11 cellular contexts compared by ENCODE assay signal in the genomic region with DNA sequence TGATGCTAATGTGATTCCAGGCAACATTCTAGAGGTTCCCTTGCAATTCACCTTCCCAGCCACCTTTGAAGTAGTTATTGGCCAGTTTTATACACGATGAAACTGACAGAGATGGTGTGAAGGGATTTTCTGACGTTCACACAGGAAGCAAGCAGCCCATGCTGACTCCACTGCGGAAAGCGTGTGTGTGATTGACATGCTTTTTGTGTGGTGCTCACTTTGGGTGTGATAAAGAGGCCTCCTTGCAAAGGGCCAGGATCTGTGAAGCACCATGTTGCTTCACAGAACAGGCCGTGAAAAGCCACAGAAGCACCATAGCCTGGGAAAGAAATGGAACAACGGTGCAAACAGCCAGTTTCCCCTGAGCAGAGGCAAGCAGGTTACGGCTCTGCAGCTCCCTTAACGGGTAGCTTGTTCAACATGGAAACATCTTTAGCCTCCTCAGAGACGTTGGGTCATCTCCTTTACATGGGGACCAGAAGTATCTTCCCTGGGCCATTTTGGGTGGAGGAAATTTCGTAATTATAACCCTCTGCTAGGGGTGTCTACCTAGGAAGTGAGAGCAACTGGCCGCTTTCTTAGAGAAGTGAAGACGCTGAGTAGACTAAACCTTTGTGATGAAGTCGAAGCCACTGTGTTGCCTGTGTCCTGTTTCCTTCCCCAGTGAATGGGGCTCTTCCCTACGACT.
DNase-seq lines count a peak whose midpoint lies in the region; ATAC-seq and TF ChIP-seq lines count a peak whose summit lies in the region.
"Had no signal": no experiment of that assay in that cellular context is flagged by ENCODE, and none has a peak within 500 bp of the region (broad histone marks: within the 10 kb centered on the region; RNA-seq: fewer than 3 reads in every experiment).

No MANE protein-coding gene starts in this region.

- intact Hi-C loops in natural killer cell (cut with micrococcal nuclease): loop anchor here (2.0 to 5.0 kb wide), 4 partner anchors 37 to 57 kb away; no protein-coding TSS in a partner anchor

- H3K9me3 Mint-ChIP-seq in natural killer cell: no peaks in the 10 kb centered on the region

- peak overlapping the region; percentile 90 to 93 for H3K27ac Mint-ChIP-seq in natural killer cell

- H3K4me3 Mint-ChIP-seq in natural killer cell: peak overlapping the region; percentile 73

- TF ChIP-seq CTCF in natural killer cell (IDR thresholded peaks at IDR 0.05): no peak

- H3K4me1 Mint-ChIP-seq in natural killer cell: peaks cover 67 to 84% of the 10 kb centered on the region in 2 donors

- H3K36me3 Mint-ChIP-seq in natural killer cell: no peaks in the 10 kb centered on the region

- H3K27me3 Mint-ChIP-seq in natural killer cell (ENCODE audit: low read depth in 2 of 2): no peaks in the 10 kb centered on the region

- DNase-seq in activated gamma-delta T cell treated with Interleukin-2 at 50 U/mL for 16 hours: peak; percentile 46
- no peak for DNase-seq in activated gamma-delta T cell (lab: John Stamatoyannopoulos, UW)
- DNase-seq in activated gamma-delta T cell treated with anti-CD3 and anti-CD28 coated beads, Interleukin-2, amount 50 U/mL, for 16 hours (ENCODE audit: low read depth): peak; percentile 42
- peak; percentile 56 for DNase-seq in natural killer cell
- DNase-seq in stimulated activated naive CD4-positive, alpha-beta T cell treated with Interleukin-2 at 50 U/mL for 16 hours (lab: John Stamatoyannopoulos, UW): peak; percentile 16
- no peak for DNase-seq in cortex of kidney (lab: John Stamatoyannopoulos, UW)
- DNase-seq: KG1, thyroid gland had no signal

- ATAC-seq in natural killer cell (peak; percentile 88 to 94 (median 89)), GM18861 (IDR thresholded peaks at IDR 0.05; ENCODE audit: unreplicated experiment) (no peak), HG03196 (IDR thresholded peaks at IDR 0.05; ENCODE audit: unreplicated experiment) (no peak)
- ATAC-seq: A549 had no signal

Comparison
In these comparisons a context has a peak if more than half of its experiments do, and no peak if none do; other contexts are left out.
1. DNase-seq: peak in activated gamma-delta T cell treated with Interleukin-2 at 50 U/mL for 16 hours (single experiment), activated gamma-delta T cell treated with anti-CD3 and anti-CD28 coated beads, Interleukin-2, amount 50 U/mL, for 16 hours (single experiment), natural killer cell (single experiment) and stimulated activated naive CD4-positive, alpha-beta T cell treated with Interleukin-2 at 50 U/mL for 16 hours (single experiment); none in activated gamma-delta T cell (single experiment) and cortex of kidney (single experiment).
2. ATAC-seq: peak in natural killer cell (3 of 3); none in GM18861 (single experiment) and HG03196 (single experiment).